In the genomic region with DNA sequence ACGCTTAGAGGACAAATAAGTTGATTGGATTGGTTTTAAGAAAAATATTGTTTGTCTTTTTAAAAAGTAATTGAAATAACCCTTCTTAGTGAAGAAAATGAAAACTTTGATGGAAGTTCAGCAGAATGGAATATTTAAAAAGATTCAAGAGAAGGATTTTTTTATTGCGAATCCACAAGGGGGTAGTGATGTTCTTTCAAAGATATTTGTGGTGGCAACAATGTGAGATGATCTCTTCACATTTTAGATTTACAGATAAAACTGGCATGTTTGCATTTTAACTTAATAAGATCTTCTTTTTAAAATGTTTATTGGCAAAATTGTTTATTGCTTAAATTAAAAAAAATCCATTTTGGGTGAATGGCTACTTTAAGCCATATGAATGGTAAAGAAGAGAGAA, we compare ENCODE assay signal across 1 cellular context.
TF ChIP-seq lines count a peak whose summit lies in the region.

No MANE protein-coding gene starts in this region.

TF ChIP-seq in WTC11, 78 proteins besides CTCF, POLR2A, EP300 and RAD21 (continued from another document):
- TF ChIP-seq, protein P1, sequence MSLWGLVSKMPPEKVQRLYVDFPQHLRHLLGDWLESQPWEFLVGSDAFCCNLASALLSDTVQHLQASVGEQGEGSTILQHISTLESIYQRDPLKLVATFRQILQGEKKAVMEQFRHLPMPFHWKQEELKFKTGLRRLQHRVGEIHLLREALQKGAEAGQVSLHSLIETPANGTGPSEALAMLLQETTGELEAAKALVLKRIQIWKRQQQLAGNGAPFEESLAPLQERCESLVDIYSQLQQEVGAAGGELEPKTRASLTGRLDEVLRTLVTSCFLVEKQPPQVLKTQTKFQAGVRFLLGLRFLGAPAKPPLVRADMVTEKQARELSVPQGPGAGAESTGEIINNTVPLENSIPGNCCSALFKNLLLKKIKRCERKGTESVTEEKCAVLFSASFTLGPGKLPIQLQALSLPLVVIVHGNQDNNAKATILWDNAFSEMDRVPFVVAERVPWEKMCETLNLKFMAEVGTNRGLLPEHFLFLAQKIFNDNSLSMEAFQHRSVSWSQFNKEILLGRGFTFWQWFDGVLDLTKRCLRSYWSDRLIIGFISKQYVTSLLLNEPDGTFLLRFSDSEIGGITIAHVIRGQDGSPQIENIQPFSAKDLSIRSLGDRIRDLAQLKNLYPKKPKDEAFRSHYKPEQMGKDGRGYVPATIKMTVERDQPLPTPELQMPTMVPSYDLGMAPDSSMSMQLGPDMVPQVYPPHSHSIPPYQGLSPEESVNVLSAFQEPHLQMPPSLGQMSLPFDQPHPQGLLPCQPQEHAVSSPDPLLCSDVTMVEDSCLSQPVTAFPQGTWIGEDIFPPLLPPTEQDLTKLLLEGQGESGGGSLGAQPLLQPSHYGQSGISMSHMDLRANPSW (CRISPR knock-in tag; conservative IDR thresholded peaks at IDR 0.05; ENCODE audit: low read depth): no peak
- TF ChIP-seq, protein P2, sequence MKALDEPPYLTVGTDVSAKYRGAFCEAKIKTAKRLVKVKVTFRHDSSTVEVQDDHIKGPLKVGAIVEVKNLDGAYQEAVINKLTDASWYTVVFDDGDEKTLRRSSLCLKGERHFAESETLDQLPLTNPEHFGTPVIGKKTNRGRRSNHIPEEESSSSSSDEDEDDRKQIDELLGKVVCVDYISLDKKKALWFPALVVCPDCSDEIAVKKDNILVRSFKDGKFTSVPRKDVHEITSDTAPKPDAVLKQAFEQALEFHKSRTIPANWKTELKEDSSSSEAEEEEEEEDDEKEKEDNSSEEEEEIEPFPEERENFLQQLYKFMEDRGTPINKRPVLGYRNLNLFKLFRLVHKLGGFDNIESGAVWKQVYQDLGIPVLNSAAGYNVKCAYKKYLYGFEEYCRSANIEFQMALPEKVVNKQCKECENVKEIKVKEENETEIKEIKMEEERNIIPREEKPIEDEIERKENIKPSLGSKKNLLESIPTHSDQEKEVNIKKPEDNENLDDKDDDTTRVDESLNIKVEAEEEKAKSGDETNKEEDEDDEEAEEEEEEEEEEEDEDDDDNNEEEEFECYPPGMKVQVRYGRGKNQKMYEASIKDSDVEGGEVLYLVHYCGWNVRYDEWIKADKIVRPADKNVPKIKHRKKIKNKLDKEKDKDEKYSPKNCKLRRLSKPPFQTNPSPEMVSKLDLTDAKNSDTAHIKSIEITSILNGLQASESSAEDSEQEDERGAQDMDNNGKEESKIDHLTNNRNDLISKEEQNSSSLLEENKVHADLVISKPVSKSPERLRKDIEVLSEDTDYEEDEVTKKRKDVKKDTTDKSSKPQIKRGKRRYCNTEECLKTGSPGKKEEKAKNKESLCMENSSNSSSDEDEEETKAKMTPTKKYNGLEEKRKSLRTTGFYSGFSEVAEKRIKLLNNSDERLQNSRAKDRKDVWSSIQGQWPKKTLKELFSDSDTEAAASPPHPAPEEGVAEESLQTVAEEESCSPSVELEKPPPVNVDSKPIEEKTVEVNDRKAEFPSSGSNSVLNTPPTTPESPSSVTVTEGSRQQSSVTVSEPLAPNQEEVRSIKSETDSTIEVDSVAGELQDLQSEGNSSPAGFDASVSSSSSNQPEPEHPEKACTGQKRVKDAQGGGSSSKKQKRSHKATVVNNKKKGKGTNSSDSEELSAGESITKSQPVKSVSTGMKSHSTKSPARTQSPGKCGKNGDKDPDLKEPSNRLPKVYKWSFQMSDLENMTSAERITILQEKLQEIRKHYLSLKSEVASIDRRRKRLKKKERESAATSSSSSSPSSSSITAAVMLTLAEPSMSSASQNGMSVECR (CRISPR knock-in tag; IDR thresholded peaks at IDR 0.05; ENCODE audit: borderline replicate concordance): no peak
- TF ChIP-seq, protein P3, sequence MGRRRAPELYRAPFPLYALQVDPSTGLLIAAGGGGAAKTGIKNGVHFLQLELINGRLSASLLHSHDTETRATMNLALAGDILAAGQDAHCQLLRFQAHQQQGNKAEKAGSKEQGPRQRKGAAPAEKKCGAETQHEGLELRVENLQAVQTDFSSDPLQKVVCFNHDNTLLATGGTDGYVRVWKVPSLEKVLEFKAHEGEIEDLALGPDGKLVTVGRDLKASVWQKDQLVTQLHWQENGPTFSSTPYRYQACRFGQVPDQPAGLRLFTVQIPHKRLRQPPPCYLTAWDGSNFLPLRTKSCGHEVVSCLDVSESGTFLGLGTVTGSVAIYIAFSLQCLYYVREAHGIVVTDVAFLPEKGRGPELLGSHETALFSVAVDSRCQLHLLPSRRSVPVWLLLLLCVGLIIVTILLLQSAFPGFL (CRISPR knock-in tag; IDR thresholded peaks at IDR 0.05; ENCODE audit: borderline replicate concordance): no peak
- TF ChIP-seq ZNF232 (CRISPR knock-in tag; IDR thresholded peaks at IDR 0.05): no peak
- TF ChIP-seq, protein P4, sequence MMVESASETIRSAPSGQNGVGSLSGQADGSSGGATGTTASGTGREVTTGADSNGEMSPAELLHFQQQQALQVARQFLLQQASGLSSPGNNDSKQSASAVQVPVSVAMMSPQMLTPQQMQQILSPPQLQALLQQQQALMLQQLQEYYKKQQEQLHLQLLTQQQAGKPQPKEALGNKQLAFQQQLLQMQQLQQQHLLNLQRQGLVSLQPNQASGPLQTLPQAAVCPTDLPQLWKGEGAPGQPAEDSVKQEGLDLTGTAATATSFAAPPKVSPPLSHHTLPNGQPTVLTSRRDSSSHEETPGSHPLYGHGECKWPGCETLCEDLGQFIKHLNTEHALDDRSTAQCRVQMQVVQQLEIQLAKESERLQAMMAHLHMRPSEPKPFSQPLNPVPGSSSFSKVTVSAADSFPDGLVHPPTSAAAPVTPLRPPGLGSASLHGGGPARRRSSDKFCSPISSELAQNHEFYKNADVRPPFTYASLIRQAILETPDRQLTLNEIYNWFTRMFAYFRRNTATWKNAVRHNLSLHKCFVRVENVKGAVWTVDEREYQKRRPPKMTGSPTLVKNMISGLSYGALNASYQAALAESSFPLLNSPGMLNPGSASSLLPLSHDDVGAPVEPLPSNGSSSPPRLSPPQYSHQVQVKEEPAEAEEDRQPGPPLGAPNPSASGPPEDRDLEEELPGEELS (CRISPR knock-in tag; IDR thresholded peaks at IDR 0.05): no peak
- no peak for TF ChIP-seq ZNF671 (CRISPR knock-in tag; IDR thresholded peaks at IDR 0.05)
- no peak for TF ChIP-seq NR1H2 (CRISPR knock-in tag; IDR thresholded peaks at IDR 0.05)
- TF ChIP-seq, protein P5, sequence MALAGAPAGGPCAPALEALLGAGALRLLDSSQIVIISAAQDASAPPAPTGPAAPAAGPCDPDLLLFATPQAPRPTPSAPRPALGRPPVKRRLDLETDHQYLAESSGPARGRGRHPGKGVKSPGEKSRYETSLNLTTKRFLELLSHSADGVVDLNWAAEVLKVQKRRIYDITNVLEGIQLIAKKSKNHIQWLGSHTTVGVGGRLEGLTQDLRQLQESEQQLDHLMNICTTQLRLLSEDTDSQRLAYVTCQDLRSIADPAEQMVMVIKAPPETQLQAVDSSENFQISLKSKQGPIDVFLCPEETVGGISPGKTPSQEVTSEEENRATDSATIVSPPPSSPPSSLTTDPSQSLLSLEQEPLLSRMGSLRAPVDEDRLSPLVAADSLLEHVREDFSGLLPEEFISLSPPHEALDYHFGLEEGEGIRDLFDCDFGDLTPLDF (CRISPR knock-in tag; IDR thresholded peaks at IDR 0.05): no peak
- TF ChIP-seq FOXP1 (CRISPR knock-in tag; IDR thresholded peaks at IDR 0.05; ENCODE audit: borderline replicate concordance): no peak
- TF ChIP-seq, protein P6, sequence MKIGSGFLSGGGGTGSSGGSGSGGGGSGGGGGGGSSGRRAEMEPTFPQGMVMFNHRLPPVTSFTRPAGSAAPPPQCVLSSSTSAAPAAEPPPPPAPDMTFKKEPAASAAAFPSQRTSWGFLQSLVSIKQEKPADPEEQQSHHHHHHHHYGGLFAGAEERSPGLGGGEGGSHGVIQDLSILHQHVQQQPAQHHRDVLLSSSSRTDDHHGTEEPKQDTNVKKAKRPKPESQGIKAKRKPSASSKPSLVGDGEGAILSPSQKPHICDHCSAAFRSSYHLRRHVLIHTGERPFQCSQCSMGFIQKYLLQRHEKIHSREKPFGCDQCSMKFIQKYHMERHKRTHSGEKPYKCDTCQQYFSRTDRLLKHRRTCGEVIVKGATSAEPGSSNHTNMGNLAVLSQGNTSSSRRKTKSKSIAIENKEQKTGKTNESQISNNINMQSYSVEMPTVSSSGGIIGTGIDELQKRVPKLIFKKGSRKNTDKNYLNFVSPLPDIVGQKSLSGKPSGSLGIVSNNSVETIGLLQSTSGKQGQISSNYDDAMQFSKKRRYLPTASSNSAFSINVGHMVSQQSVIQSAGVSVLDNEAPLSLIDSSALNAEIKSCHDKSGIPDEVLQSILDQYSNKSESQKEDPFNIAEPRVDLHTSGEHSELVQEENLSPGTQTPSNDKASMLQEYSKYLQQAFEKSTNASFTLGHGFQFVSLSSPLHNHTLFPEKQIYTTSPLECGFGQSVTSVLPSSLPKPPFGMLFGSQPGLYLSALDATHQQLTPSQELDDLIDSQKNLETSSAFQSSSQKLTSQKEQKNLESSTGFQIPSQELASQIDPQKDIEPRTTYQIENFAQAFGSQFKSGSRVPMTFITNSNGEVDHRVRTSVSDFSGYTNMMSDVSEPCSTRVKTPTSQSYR (CRISPR knock-in tag; IDR thresholded peaks at IDR 0.05): no peak
- no peak for TF ChIP-seq ZNF423 (CRISPR knock-in tag; IDR thresholded peaks at IDR 0.05)
TF ChIP-seq in WTC11: peak in this region for 0.
